ENCODE assay signal across 8 cellular contexts in the genomic region with DNA sequence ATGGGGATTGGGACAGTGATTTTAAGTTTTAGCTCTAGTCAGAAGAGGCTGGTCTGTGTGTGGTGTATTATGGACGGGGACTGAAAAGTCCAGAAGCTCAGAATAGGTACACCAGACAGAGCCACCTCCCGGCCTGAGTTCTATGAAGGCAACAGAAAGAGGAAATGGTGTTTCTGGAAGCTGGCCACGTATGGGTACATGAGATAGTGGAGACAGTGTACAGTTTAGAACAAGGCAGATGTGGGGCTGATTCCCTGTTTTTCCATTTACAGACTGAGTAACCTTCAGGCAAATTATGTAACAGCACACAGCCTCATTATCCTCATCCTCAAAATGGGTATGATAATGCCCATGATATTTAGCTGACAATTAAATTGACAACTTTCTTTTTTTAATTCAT. TPM values are rescaled to one million over a fixed set of nuclear protein-coding genes. Genes with fewer than 3 reads are reported as not detected.
DNase-seq lines count a peak whose midpoint lies in the region; ATAC-seq and TF ChIP-seq lines count a peak whose summit lies in the region.

No MANE protein-coding gene starts in this region.

- H3K27me3 ChIP-seq in HAP-1 (ENCODE audit: low read depth), result peaks cover 3% of the 10 kb centered on the region; the same call in 1 of the 2 replicates
- peaks cover 0 to 5% (median 2%) of the 10 kb centered on the region in 4 donors for H3K27me3 ChIP-seq in liver (ENCODE audit: control insufficient read depth in 4 of 4, insufficient read depth in 4 of 4, low read length in 3 of 4)

- POLR2A ChIA-PET in AG04449 (lab: Yijun Ruan, JAX), result interaction anchor here (0.5 to 1.8 kb wide), 2 partner anchors 76 to 118 kb away, joined by 3 to 6 read pairs; no protein-coding TSS in a partner anchor

- H3K27ac ChIP-seq in liver (ENCODE audit: low read depth in 1 of 2, low read length in 2 of 2), result no peak overlapping the region

- no peak overlapping the region for H3K27ac Mint-ChIP-seq in activated T-helper 17 cell treated with anti-CD3 and anti-CD28 coated beads, Interleukin-2, amount 50 U/mL, for 72 hours

- peaks cover 58% of the 10 kb centered on the region for H3K36me3 Mint-ChIP-seq in activated T-helper 17 cell treated with anti-CD3 and anti-CD28 coated beads, Interleukin-2, amount 50 U/mL, for 72 hours (ENCODE audit: low read depth)

- H3K4me3 Mint-ChIP-seq in activated T-helper 17 cell treated with anti-CD3 and anti-CD28 coated beads, Interleukin-2, amount 50 U/mL, for 72 hours, result peak overlapping the region; percentile 98

- in situ Hi-C loops in HAP-1 (cut with MboI; ENCODE audit: low sequenced_read_pairs), result no loop called here

- TF ChIP-seq CTCF in AG04449 (IDR thresholded peaks at IDR 0.05; ENCODE audit: insufficient read depth, low read length, missing control alignments) (no peak), liver (IDR thresholded peaks at IDR 0.05; ENCODE audit: low read depth, low read length, missing input control) (no peak), omental fat pad (IDR thresholded peaks at IDR 0.05) (no peak)

- no peaks in the 10 kb centered on the region for H3K9me3 Mint-ChIP-seq in activated T-helper 17 cell treated with anti-CD3 and anti-CD28 coated beads, Interleukin-2, amount 50 U/mL, for 72 hours

- CTCF ChIA-PET in AG04449 (lab: Yijun Ruan, JAX), result interaction anchor here (1.2 kb wide), 1 partner anchor 84 kb away, joined by 3 read pairs; no protein-coding TSS in a partner anchor

- H3K9me3 ChIP-seq in HAP-1 (no peaks in the 10 kb centered on the region), liver (ENCODE audit: control insufficient read depth in 4 of 4, low read length in 3 of 4) (peaks cover 0 to 2% (median 0%) of the 10 kb centered on the region in 4 donors)

- H3K9ac ChIP-seq in liver (ENCODE audit: low read depth in 1 of 2, low read length in 2 of 2), result no peak overlapping the region

- ATAC-seq in activated T-helper 17 cell treated with anti-CD3 and anti-CD28 coated beads, Interleukin-2, amount 50 U/mL, for 72 hours (replicated peaks), result no peak
- no peak for ATAC-seq in HG03097 (IDR thresholded peaks at IDR 0.05; ENCODE audit: low FRiP score, unreplicated experiment)
- ATAC-seq in GM19023 (IDR thresholded peaks at IDR 0.05; ENCODE audit: unreplicated experiment), result no peak
- ATAC-seq in omental fat pad (ENCODE audit: low FRiP score), result no peak

- H3K4me1 ChIP-seq in HAP-1, result peaks cover 9% of the 10 kb centered on the region
- peaks cover 5 to 17% (median 9%) of the 10 kb centered on the region in 4 donors for H3K4me1 ChIP-seq in liver (ENCODE audit: control insufficient read depth in 4 of 4, insufficient read depth in 4 of 4, low read length in 3 of 4)

- H3K4me3 ChIP-seq in AG04449 (ENCODE audit: low read depth, low read length) (peak overlapping the region; percentile 72), HAP-1 (peak overlapping the region; percentile 59), liver (ENCODE audit: low read depth in 1 of 3, low read length in 3 of 3) (peak overlapping the region in 2 of 3 donors; percentile 71 to 85)

- no peak for DNase-seq in AG04449 (ENCODE audit: low read depth, low spot score)
- no peak for DNase-seq in HAP-1 (ENCODE audit: low spot score in 2 of 2)
- no peak for DNase-seq in central memory CD4-positive, alpha-beta T cell
- DNase-seq in omental fat pad (ENCODE audit: low spot score), result no peak

- 71% methylated on average over 3 of the region's 3 CpGs for WGBS in liver

- H3K4me1 Mint-ChIP-seq in activated T-helper 17 cell treated with anti-CD3 and anti-CD28 coated beads, Interleukin-2, amount 50 U/mL, for 72 hours, result peaks cover 20% of the 10 kb centered on the region

- peaks cover 2% of the 10 kb centered on the region for H3K27me3 Mint-ChIP-seq in activated T-helper 17 cell treated with anti-CD3 and anti-CD28 coated beads, Interleukin-2, amount 50 U/mL, for 72 hours

- no peak for TF ChIP-seq RAD21 in liver (IDR thresholded peaks at IDR 0.05)

- H3K36me3 ChIP-seq in HAP-1 (replicated peaks), result peaks cover 8% of the 10 kb centered on the region
- H3K36me3 ChIP-seq in liver (ENCODE audit: control insufficient read depth in 4 of 4, insufficient read depth in 3 of 4, low read depth in 1 of 4, low read length in 3 of 4), result peaks cover 3 to 25% (median 17%) of the 10 kb centered on the region in 4 donors

TF ChIP-seq in liver, 16 proteins besides CTCF, POLR2A, EP300 and RAD21:
- TF ChIP-seq HNF4G (IDR thresholded peaks at IDR 0.05) (no peak), EGR1 (IDR thresholded peaks at IDR 0.05; ENCODE audit: low read depth in 2 of 2) (no peak), NR2F2 (IDR thresholded peaks at IDR 0.05) (no peak), REST (IDR thresholded peaks at IDR 0.05) (no peak), ZBTB33 (IDR thresholded peaks at IDR 0.05) (no peak), SP1 (IDR thresholded peaks at IDR 0.05) (no peak), RXRA (IDR thresholded peaks at IDR 0.05) (no peak), TAF1 (conservative IDR thresholded peaks at IDR 0.05) (no peak), HNF4A (conservative IDR thresholded peaks at IDR 0.05) (no peak), FOXA1 (IDR thresholded peaks at IDR 0.05) (no peak), FOXA2 (IDR thresholded peaks at IDR 0.05) (no peak), GABPA (IDR thresholded peaks at IDR 0.05 in 1 of 2, conservative IDR thresholded peaks at IDR 0.05 in 1 of 2) (no peak), YY1 (IDR thresholded peaks at IDR 0.05) (no peak)
- TF ChIP-seq, protein P1, sequence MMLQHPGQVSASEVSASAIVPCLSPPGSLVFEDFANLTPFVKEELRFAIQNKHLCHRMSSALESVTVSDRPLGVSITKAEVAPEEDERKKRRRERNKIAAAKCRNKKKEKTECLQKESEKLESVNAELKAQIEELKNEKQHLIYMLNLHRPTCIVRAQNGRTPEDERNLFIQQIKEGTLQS (IDR thresholded peaks at IDR 0.05), result no peak
- TF ChIP-seq, protein P2, sequence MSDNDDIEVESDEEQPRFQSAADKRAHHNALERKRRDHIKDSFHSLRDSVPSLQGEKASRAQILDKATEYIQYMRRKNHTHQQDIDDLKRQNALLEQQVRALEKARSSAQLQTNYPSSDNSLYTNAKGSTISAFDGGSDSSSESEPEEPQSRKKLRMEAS (IDR thresholded peaks at IDR 0.05), result no peak

RNA-seq across cellular contexts. Expression of gene ZNF175, which starts 1.3 kb away (rescaled TPM):
- 10 to 100 TPM in 1 of 2 donors, 1 to 10 TPM in 1; 8.0 to 16.9 TPM for total RNA-seq in activated T-helper 17 cell treated with anti-CD3 and anti-CD28 coated beads, Interleukin-2, amount 50 U/mL, for 72 hours
- total RNA-seq in liver (1 to 10 TPM; 3.9 to 5.3 TPM), omental fat pad (10 to 100 TPM in 1 of 4 donors, 1 to 10 TPM in 3; 2.2 to 11.5 (median 6.0) TPM)
- 1 to 10 TPM in 1 of 2 donors, under 1 TPM in 1; 0.60 to 1.1 TPM for polyA plus RNA-seq in liver

RNA-seq across cellular contexts. Expression of gene SIGLEC6, which starts 40.9 kb away (rescaled TPM):
- not detected for total RNA-seq in activated T-helper 17 cell treated with anti-CD3 and anti-CD28 coated beads, Interleukin-2, amount 50 U/mL, for 72 hours
- total RNA-seq in liver (under 1 TPM; 0.08 to 0.47 TPM), omental fat pad (1 to 10 TPM in 2 of 4 donors, under 1 TPM in 2; 0.38 to 1.4 (median 1.1) TPM)
- polyA plus RNA-seq in liver, result under 1 TPM in 1 of 2 donors, not detected in 1; 0.08 TPM

RNA-seq across cellular contexts. Expression of gene SIGLEC5, which starts 57.8 kb away (rescaled TPM):
- total RNA-seq in activated T-helper 17 cell treated with anti-CD3 and anti-CD28 coated beads, Interleukin-2, amount 50 U/mL, for 72 hours, result not detected
- total RNA-seq in liver (under 1 TPM in 1 of 2 donors, not detected in 1; 0.70 TPM), omental fat pad (under 1 TPM in 1 of 4 donors, not detected in 3; 0.19 TPM)
- under 1 TPM in 1 of 2 donors, not detected in 1; 0.42 TPM for polyA plus RNA-seq in liver
